26 cellular contexts compared by ENCODE assay signal in genomic region chr10:120783098-120783497, GRCh38.
"Had no signal": no experiment of that assay in that cellular context is flagged by ENCODE, and none has a peak within 500 bp of the region (broad histone marks: within the 10 kb centered on the region; RNA-seq: fewer than 3 reads in every experiment).

No MANE protein-coding gene starts in this region.

- H3K9me3 Mint-ChIP-seq: stimulated activated effector memory CD8-positive, alpha-beta T cell treated with anti-CD3 and anti-CD28 coated beads, Interleukin-12 subunit alpha, Interleukin-12 subunit beta, amount 100 ng/mL, for 72 hours; stimulated activated memory B cell treated with anti-CD40 and anti-IgM and Interleukin-4, amounts not matched to agents 10 μg/mL and 1 μg/mL and 100 μg/mL, for 72 hours; stimulated activated naive CD8-positive, alpha-beta T cell treated with anti-CD3 and anti-CD28 coated beads, Interleukin-15, amount 100 ng/mL, for 72 hours; stimulated activated naive CD8-positive, alpha-beta T cell treated with anti-CD3 and anti-CD28 coated beads, Interleukin-15, Interleukin-2, amounts not matched to agents 100 ng/mL and 50 ng/mL, for 24 hours; type B pancreatic cell had no signal

- H3K4me1 Mint-ChIP-seq: stimulated activated effector memory CD8-positive, alpha-beta T cell treated with anti-CD3 and anti-CD28 coated beads, Interleukin-12 subunit alpha, Interleukin-12 subunit beta, amount 100 ng/mL, for 72 hours; stimulated activated memory B cell treated with anti-CD40 and anti-IgM and Interleukin-4, amounts not matched to agents 10 μg/mL and 1 μg/mL and 100 μg/mL, for 72 hours; stimulated activated naive B cell treated with anti-CD40 and anti-IgM and Interleukin-4, amounts not matched to agents 10 μg/mL and 1 μg/mL and 100 μg/mL, for 72 hours; stimulated activated naive CD8-positive, alpha-beta T cell treated with anti-CD3 and anti-CD28 coated beads, Interleukin-15, amount 100 ng/mL, for 72 hours had no signal

- H3K27me3 ChIP-seq: testis, thyroid gland, tibial artery, tibial nerve, transverse colon, upper lobe of left lung, upper lobe of right lung, uterus, vagina had no signal

- H3K9me3 ChIP-seq: suprapubic skin, testis, thoracic aorta, thyroid gland, tibial artery, tibial nerve, transverse colon, upper lobe of left lung, upper lobe of right lung, uterus, vagina had no signal

- DNase-seq: stimulated activated CD4-positive, alpha-beta T cell treated with anti-CD3 and anti-CD28 coated beads, Interleukin-2, amount 100 ng/mL, for 24 hours; stimulated activated CD4-positive, alpha-beta T cell treated with anti-CD3 and anti-CD28 coated beads, Interleukin-2, amount 100 ng/mL, for 48 hours; stimulated activated CD4-positive, alpha-beta T cell treated with anti-CD3 and anti-CD28 coated beads, Interleukin-4, amount 100 ng/mL, for 1 hour; stimulated activated CD4-positive, alpha-beta T cell treated with anti-CD3 and anti-CD28 coated beads, Interleukin-4, amount 100 ng/mL, for 24 hours; stimulated activated CD4-positive, alpha-beta T cell treated with anti-CD3 and anti-CD28 coated beads, Interleukin-4, amount 100 ng/mL, for 4 hours; stimulated activated CD8-positive, alpha-beta memory T cell treated with anti-CD3 and anti-CD28 coated beads, Interleukin-4, amount 100 ng/mL, for 48 hours; stimulated activated naive B cell treated with anti-CD40 and anti-IgM and Interleukin-4, amounts not matched to agents 10 μg/mL and 1 μg/mL and 100 μg/mL, for 72 hours; stimulated activated naive CD4-positive, alpha-beta T cell; stimulated activated naive CD4-positive, alpha-beta T cell treated with Interleukin-2 at 50 U/mL for 16 hours; stimulated activated naive CD8-positive, alpha-beta T cell treated with anti-CD3 and anti-CD28 coated beads, Interleukin-15, amount 100 ng/mL, for 72 hours; stimulated activated naive CD8-positive, alpha-beta T cell treated with anti-CD3 and anti-CD28 coated beads, Interleukin-15, Interleukin-2, amounts not matched to agents 100 U/mL and 50 U/mL, for 24 hours; testis; thyroid gland; tibial artery; transverse colon; upper lobe of left lung; upper lobe of right lung; uterus had no signal

- H3K27ac ChIP-seq: suprapubic skin, testis, thoracic aorta, thyroid gland, tibial artery, tibial nerve, transverse colon, upper lobe of left lung, upper lobe of right lung, uterus, vagina had no signal

- H3K4me3 ChIP-seq: suprapubic skin, testis, thoracic aorta, thyroid gland, tibial artery, tibial nerve, transverse colon, upper lobe of left lung, upper lobe of right lung, uterus, vagina had no signal

- H3K4me3 Mint-ChIP-seq: stimulated activated effector memory CD8-positive, alpha-beta T cell treated with anti-CD3 and anti-CD28 coated beads, Interleukin-12 subunit alpha, Interleukin-12 subunit beta, amount 100 ng/mL, for 72 hours; stimulated activated memory B cell treated with anti-CD40 and anti-IgM and Interleukin-4, amounts not matched to agents 10 μg/mL and 1 μg/mL and 100 μg/mL, for 72 hours; stimulated activated naive B cell treated with anti-CD40 and anti-IgM and Interleukin-4, amounts not matched to agents 10 μg/mL and 1 μg/mL and 100 μg/mL, for 72 hours; stimulated activated naive CD8-positive, alpha-beta T cell treated with anti-CD3 and anti-CD28 coated beads, Interleukin-15, amount 100 ng/mL, for 72 hours; stimulated activated naive CD8-positive, alpha-beta T cell treated with anti-CD3 and anti-CD28 coated beads, Interleukin-15, Interleukin-2, amounts not matched to agents 100 ng/mL and 50 ng/mL, for 24 hours; type B pancreatic cell had no signal

- H3K36me3 ChIP-seq: suprapubic skin, thoracic aorta, thyroid gland, tibial artery, tibial nerve, transverse colon, upper lobe of left lung, upper lobe of right lung, uterus, vagina had no signal

- H3K36me3 Mint-ChIP-seq: stimulated activated effector memory CD8-positive, alpha-beta T cell treated with anti-CD3 and anti-CD28 coated beads, Interleukin-12 subunit alpha, Interleukin-12 subunit beta, amount 100 ng/mL, for 72 hours; stimulated activated memory B cell treated with anti-CD40 and anti-IgM and Interleukin-4, amounts not matched to agents 10 μg/mL and 1 μg/mL and 100 μg/mL, for 72 hours; stimulated activated naive B cell treated with anti-CD40 and anti-IgM and Interleukin-4, amounts not matched to agents 10 μg/mL and 1 μg/mL and 100 μg/mL, for 72 hours; type B pancreatic cell had no signal

- H3K27ac Mint-ChIP-seq: stimulated activated effector memory CD8-positive, alpha-beta T cell treated with anti-CD3 and anti-CD28 coated beads, Interleukin-12 subunit alpha, Interleukin-12 subunit beta, amount 100 ng/mL, for 72 hours; stimulated activated memory B cell treated with anti-CD40 and anti-IgM and Interleukin-4, amounts not matched to agents 10 μg/mL and 1 μg/mL and 100 μg/mL, for 72 hours; stimulated activated naive B cell treated with anti-CD40 and anti-IgM and Interleukin-4, amounts not matched to agents 10 μg/mL and 1 μg/mL and 100 μg/mL, for 72 hours; stimulated activated naive CD8-positive, alpha-beta T cell treated with anti-CD3 and anti-CD28 coated beads, Interleukin-15, amount 100 ng/mL, for 72 hours; stimulated activated naive CD8-positive, alpha-beta T cell treated with anti-CD3 and anti-CD28 coated beads, Interleukin-15, Interleukin-2, amounts not matched to agents 100 ng/mL and 50 ng/mL, for 24 hours; type B pancreatic cell had no signal

- H3K4me1 ChIP-seq: suprapubic skin, testis, thyroid gland, tibial artery, tibial nerve, transverse colon, upper lobe of left lung, upper lobe of right lung, uterus, vagina had no signal
